10 cellular contexts compared by ENCODE assay signal in genomic region chr5:76790632-76791290, GRCh38. TPM values are rescaled to one million over a fixed set of nuclear protein-coding genes. Genes with fewer than 3 reads are reported as not detected.
DNase-seq lines count a peak whose midpoint lies in the region; FAIRE-seq and TF ChIP-seq lines count a peak whose summit lies in the region.
"Had no signal": no experiment of that assay in that cellular context is flagged by ENCODE, and none has a peak within 500 bp of the region (broad histone marks: within the 10 kb centered on the region; RNA-seq: fewer than 3 reads in every experiment).

No MANE protein-coding gene starts in this region.

- WGBS in transverse colon (ENCODE audit: low coverage in 1 of 2), 2 donors = 25% methylated on average over 2 to 3 of the region's 3 CpGs

- no peaks in the 10 kb centered on the region for H3K27me3 ChIP-seq in adipocyte (replicated peaks; ENCODE audit: control insufficient read depth, insufficient read depth, low read length)
- no peaks in the 10 kb centered on the region for H3K27me3 ChIP-seq in transverse colon

- intact Hi-C loops in transverse colon (cut with DNase I; ENCODE audit: low total_unique reads) = no loop called here

- DNase-seq in ACHN = peak; percentile 42
- peak; percentile 52 for DNase-seq in HTR-8/SVneo (ENCODE audit: insufficient read length, low spot score)
- DNase-seq in adipocyte (ENCODE audit: low read depth) = peak; percentile 88
- DNase-seq in kidney glomerular epithelial cell (lab: John Stamatoyannopoulos, UW) = peak; percentile 97
- DNase-seq in transverse colon = no peak
- DNase-seq in AML-193 (lab: John Stamatoyannopoulos, UW) = no peak
- no peak for DNase-seq in hippocampal formation (lab: John Stamatoyannopoulos, UW)
- DNase-seq in NCI-H146 (lab: John Stamatoyannopoulos, UW) = no peak

- TF ChIP-seq CTCF in transverse colon (IDR thresholded peaks at IDR 0.05) = no peak

- H3K4me3 ChIP-seq in adipocyte (ENCODE audit: low read length) (no peak overlapping the region), transverse colon (no peak overlapping the region)

- no peak overlapping the region for H3K9ac ChIP-seq in adipocyte (ENCODE audit: low read length)

- in situ Hi-C loops in ACHN (cut with HindIII; ENCODE audit: low pct_ligation_motif_present, low pct_unique_long_range_greater_than_20kb, low sequenced_read_pairs) = no loop called here
- in situ Hi-C loops in transverse colon (cut with MboI; ENCODE audit: low pct_ligation_motif_present in 1 of 4, low pct_unique_long_range_greater_than_20kb in 1 of 4, low sequenced_read_pairs in 3 of 4) = no loop called here

- no peak for TF ChIP-seq EP300 in transverse colon (IDR thresholded peaks at IDR 0.05; ENCODE audit: low read depth)

- H3K4me1 ChIP-seq in adipocyte (ENCODE audit: control insufficient read depth, insufficient read depth, low read length) = peaks cover 29% of the 10 kb centered on the region
- H3K4me1 ChIP-seq in transverse colon = peaks cover 0 to 40% (median 4%) of the 10 kb centered on the region in 4 donors

- TF ChIP-seq POLR2A in transverse colon (IDR thresholded peaks at IDR 0.05) = no peak

- H3K27ac ChIP-seq in transverse colon = peak overlapping the region; percentile 37 to 64 (median 50)

- H3K36me3 ChIP-seq in adipocyte (ENCODE audit: control insufficient read depth, insufficient read depth, low read length, severe bottlenecking) = no peaks in the 10 kb centered on the region
- no peaks in the 10 kb centered on the region for H3K36me3 ChIP-seq in transverse colon

- no peak for FAIRE-seq in HTR-8/SVneo (lab: Jason Lieb, UNC)
- FAIRE-seq: colon had no signal

- no peaks in the 10 kb centered on the region for H3K9me3 ChIP-seq in adipocyte (ENCODE audit: control insufficient read depth, low read length)
- no peaks in the 10 kb centered on the region for H3K9me3 ChIP-seq in transverse colon

RNA-seq across cellular contexts. Expression of gene F2RL1, which starts 28.1 kb away (rescaled TPM):
- total RNA-seq in transverse colon = 100 to 1,000 TPM in 2 of 4 donors, 10 to 100 TPM in 2; 38.8 to 209 (median 92.1) TPM

RNA-seq across cellular contexts. Expression of gene S100Z, which starts 59.1 kb away (rescaled TPM):
- total RNA-seq in transverse colon = under 1 TPM in 1 of 4 donors, not detected in 3; 0.80 TPM
- total RNA-seq: temporal lobe had no signal

Comparison
In these comparisons a context has a peak if more than half of its experiments do, and no peak if none do; other contexts are left out.
1. DNase-seq: peak in ACHN (single experiment), HTR-8/SVneo (single experiment), adipocyte (single experiment) and kidney glomerular epithelial cell (single experiment); none in transverse colon (single experiment), AML-193 (0 of 2), hippocampal formation (0 of 2) and NCI-H146 (single experiment).